In the genomic region with DNA sequence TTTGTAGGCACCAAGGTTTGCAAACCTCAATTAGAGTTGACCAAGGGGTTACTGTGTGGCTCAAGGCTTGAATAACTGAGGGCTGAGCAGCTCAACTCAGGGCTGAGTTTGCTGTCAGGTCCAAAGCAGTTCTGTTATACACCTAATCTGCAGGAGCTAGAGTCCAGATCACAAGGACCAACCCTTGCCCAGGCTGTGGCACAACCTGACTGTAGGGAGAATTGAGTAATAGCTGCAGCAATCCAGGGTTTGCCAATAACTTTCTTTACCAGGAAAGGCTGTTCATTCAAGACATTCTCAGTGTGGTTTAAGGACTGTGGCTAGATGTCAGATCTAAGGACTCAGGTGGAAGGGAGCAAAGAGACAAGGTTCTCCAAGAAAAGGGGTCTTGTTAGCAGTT, we compare ENCODE assay signal across 29 cellular contexts.
A peak's percentile ranks its signal among the peaks of the same experiment; 100 is the strongest.
DNase-seq lines count a peak whose midpoint lies in the region; ATAC-seq and TF ChIP-seq lines count a peak whose summit lies in the region.
"Had no signal": no experiment of that assay in that cellular context is flagged by ENCODE, and none has a peak within 500 bp of the region (broad histone marks: within the 10 kb centered on the region; RNA-seq: fewer than 3 reads in every experiment).

No MANE protein-coding gene starts in this region.

- dilution Hi-C loops in mammary epithelial cell (cut with HindIII; ENCODE audit: low sequenced_read_pairs): no loop called here

- H3K27me3 ChIP-seq in SK-N-SH (ENCODE audit: insufficient read depth): no peaks in the 10 kb centered on the region
- no peaks in the 10 kb centered on the region for H3K27me3 ChIP-seq in mammary epithelial cell (ENCODE audit: insufficient read depth, low read length)
- H3K27me3 ChIP-seq: BLaER1, SJSA1 had no signal

- no peak for TF ChIP-seq POLR2A in lower leg skin (IDR thresholded peaks at IDR 0.05)

- no peak for TF ChIP-seq EP300 in SK-N-SH (IDR thresholded peaks at IDR 0.05; ENCODE audit: borderline replicate concordance in 1 of 2, low read depth in 1 of 2, low read length in 1 of 2)

- H3K36me3 ChIP-seq in SK-N-SH (replicated peaks in 1 of 2; ENCODE audit: control insufficient read depth in 1 of 2, insufficient read depth in 2 of 2, low read length in 1 of 2): no peaks in the 10 kb centered on the region
- no peaks in the 10 kb centered on the region for H3K36me3 ChIP-seq in mammary epithelial cell (ENCODE audit: insufficient read depth, low read length)
- H3K36me3 ChIP-seq: BLaER1, HAP-1, SJSA1 had no signal

- no peaks in the 10 kb centered on the region for H3K9me2 ChIP-seq in SK-N-SH

- no peak overlapping the region for H3K9ac ChIP-seq in SK-N-SH
- H3K9ac ChIP-seq in mammary epithelial cell (ENCODE audit: insufficient read depth, low read length): no peak overlapping the region
- H3K9ac ChIP-seq: BLaER1 had no signal

- intact Hi-C loops in mammary epithelial cell (cut with micrococcal nuclease) (no loop called here), lower leg skin (cut with DNase I; ENCODE audit: low total_unique reads) (no loop called here)

- H3K79me2 ChIP-seq in SK-N-SH (ENCODE audit: insufficient read depth) (no peaks in the 10 kb centered on the region), mammary epithelial cell (ENCODE audit: insufficient read depth, low read length) (no peaks in the 10 kb centered on the region)

- POLR2A ChIA-PET in SK-N-SH (lab: Yijun Ruan, JAX): no interaction called here

- H3K27ac ChIP-seq in SK-N-SH (ENCODE audit: low read depth in 2 of 2, low read length in 1 of 2) (no peak overlapping the region), mammary epithelial cell (ENCODE audit: insufficient read depth, low read depth, low read length) (no peak overlapping the region)
- H3K27ac ChIP-seq: 22Rv1, BLaER1, HL-60, SJSA1 had no signal

- no TSS peak for BruUV-seq in mammary epithelial cell (replicated peaks; lab: Mats Ljungman, UMichigan)

- H2AFZ ChIP-seq in SK-N-SH (ENCODE audit: low read depth): no peak overlapping the region
- H2AFZ ChIP-seq in mammary epithelial cell (ENCODE audit: low read depth, low read length): no peak overlapping the region
- H2AFZ ChIP-seq: GM23338 had no signal

- H3F3A ChIP-seq in SK-N-SH (replicated peaks; ENCODE audit: insufficient read depth): peaks cover 14% of the 10 kb centered on the region

- H4K20me1 ChIP-seq in SK-N-SH (ENCODE audit: insufficient read depth) (no peaks in the 10 kb centered on the region), mammary epithelial cell (ENCODE audit: insufficient read depth, low read length) (no peaks in the 10 kb centered on the region)
- H4K20me1 ChIP-seq: BLaER1 had no signal

- CTCF ChIA-PET in SK-N-SH (lab: Yijun Ruan, JAX) (interaction anchor here (1.6 kb wide), 1 partner anchor 58 kb away, joined by 4 read pairs; no protein-coding TSS in a partner anchor), mammary epithelial cell (lab: Charles Lee; ENCODE audit: low non-redundant PET) (no interaction called here)

- no peak for ATAC-seq in SK-N-SH treated with all-trans-retinoic acid at 6 μM for 48 hours
- ATAC-seq in HG03280 (IDR thresholded peaks at IDR 0.05; ENCODE audit: unreplicated experiment): no peak
- ATAC-seq: GM12878, GM23338, Right ventricle myocardium inferior had no signal

- in situ Hi-C loops in mammary epithelial cell (cut with MboI; ENCODE audit: low sequenced_read_pairs in 2 of 2): no loop called here

- no peak overlapping the region for H3K4me3 ChIP-seq in SK-N-SH (ENCODE audit: low read depth in 2 of 2, low read length in 1 of 2)
- no peak overlapping the region for H3K4me3 ChIP-seq in mammary epithelial cell (replicated peaks in 1 of 3; ENCODE audit: insufficient read depth in 1 of 3, low read depth in 2 of 3, low read length in 3 of 3)
- no peak overlapping the region for H3K4me3 ChIP-seq in fibroblast of pulmonary artery (replicated peaks; ENCODE audit: low read depth, low read length)
- no peak overlapping the region for H3K4me3 ChIP-seq in lower leg skin (ENCODE audit: low read depth, poor library complexity, severe bottlenecking)
- H3K4me3 ChIP-seq: BLaER1, GM12878, GM23338, HAP-1, SJSA1 had no signal

- no peaks in the 10 kb centered on the region for H3K9me3 ChIP-seq in SK-N-SH
- H3K9me3 ChIP-seq in mammary epithelial cell (replicated peaks; ENCODE audit: insufficient read depth, low read length): no peaks in the 10 kb centered on the region
- H3K9me3 ChIP-seq: BLaER1, Caco-2, HAP-1, SJSA1 had no signal

- peaks cover 6 to 19% of the 10 kb centered on the region in 2 experiments for H3K4me1 ChIP-seq in SK-N-SH (ENCODE audit: control insufficient read depth in 1 of 2, insufficient read depth in 2 of 2, low read depth in 1 of 2, low read length in 1 of 2)
- H3K4me1 ChIP-seq in mammary epithelial cell (ENCODE audit: insufficient read depth, low read length): peaks cover 20% of the 10 kb centered on the region
- H3K4me1 ChIP-seq: BLaER1, HAP-1, SJSA1 had no signal

- DNase-seq in SK-N-SH (no peak), mammary epithelial cell (peak; percentile 30), fibroblast of pulmonary artery (ENCODE audit: low read depth) (peak; percentile 30), GM20000 (ENCODE audit: low spot score) (no peak), lower leg skin (ENCODE audit: low spot score in 2 of 2) (no peak), NCI-H82 (lab: John Stamatoyannopoulos, UW) (no peak)
- DNase-seq: ACHN; Caco-2; CD4-positive, alpha-beta T cell; DMS 273 treated with DMSO at 0.1 percent for 48 hours; DMS79 treated with DMSO at 0.1 percent for 48 hours; KBM-7; NCI-H1092 treated with DMSO at 0.1 percent for 48 hours; NCI-H146; NCI-H2081; NCI-H2171 treated with DMSO at 0.1 percent for 48 hours; NCI-H446; NCI-H526; OCI-M1 had no signal

- TF ChIP-seq CTCF in SK-N-SH (IDR thresholded peaks at IDR 0.05) (no peak), mammary epithelial cell (conservative IDR thresholded peaks at IDR 0.05 in 1 of 2, IDR thresholded peaks at IDR 0.05 in 1 of 2; ENCODE audit: extremely low read depth in 1 of 2, insufficient read depth in 1 of 2, low read depth in 1 of 2, low read length in 2 of 2) (no peak), fibroblast of pulmonary artery (IDR thresholded peaks at IDR 0.05; ENCODE audit: low read length, missing control alignments) (no peak), GM20000 (IDR thresholded peaks at IDR 0.05; ENCODE audit: extremely low read depth, missing control alignments) (no peak), lower leg skin (IDR thresholded peaks at IDR 0.05) (no peak)

- H3K4me2 ChIP-seq in SK-N-SH (peak overlapping the region; percentile 8; the same call in 1 of the 2 replicates), mammary epithelial cell (ENCODE audit: insufficient read depth, low read depth, low read length) (no peak overlapping the region)
- H3K4me2 ChIP-seq: BLaER1, GM23338 had no signal

- TF ChIP-seq RAD21 in SK-N-SH (IDR thresholded peaks at IDR 0.05; ENCODE audit: low read length): no peak

TF ChIP-seq in SK-N-SH, 30 proteins besides CTCF, POLR2A, EP300 and RAD21 (continues in another document):
- TF ChIP-seq, protein P1, sequence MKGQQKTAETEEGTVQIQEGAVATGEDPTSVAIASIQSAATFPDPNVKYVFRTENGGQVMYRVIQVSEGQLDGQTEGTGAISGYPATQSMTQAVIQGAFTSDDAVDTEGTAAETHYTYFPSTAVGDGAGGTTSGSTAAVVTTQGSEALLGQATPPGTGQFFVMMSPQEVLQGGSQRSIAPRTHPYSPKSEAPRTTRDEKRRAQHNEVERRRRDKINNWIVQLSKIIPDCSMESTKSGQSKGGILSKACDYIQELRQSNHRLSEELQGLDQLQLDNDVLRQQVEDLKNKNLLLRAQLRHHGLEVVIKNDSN (IDR thresholded peaks at IDR 0.05; ENCODE audit: borderline replicate concordance, low read depth): no peak
- TF ChIP-seq, protein P2, sequence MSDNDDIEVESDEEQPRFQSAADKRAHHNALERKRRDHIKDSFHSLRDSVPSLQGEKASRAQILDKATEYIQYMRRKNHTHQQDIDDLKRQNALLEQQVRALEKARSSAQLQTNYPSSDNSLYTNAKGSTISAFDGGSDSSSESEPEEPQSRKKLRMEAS (IDR thresholded peaks at IDR 0.05; ENCODE audit: low read depth): no peak
- TF ChIP-seq GATA2 (CRISPR knock-in tag; IDR thresholded peaks at IDR 0.05) (no peak), TAF1 (IDR thresholded peaks at IDR 0.05; ENCODE audit: borderline replicate concordance, low read depth, low read length) (no peak), FOXJ3 (CRISPR knock-in tag; IDR thresholded peaks at IDR 0.05) (no peak), EZH2phosphoT487 (IDR thresholded peaks at IDR 0.05; ENCODE audit: borderline replicate concordance, low read depth) (no peak), FOXM1 (IDR thresholded peaks at IDR 0.05; ENCODE audit: low read depth) (no peak)

TF ChIP-seq in SK-N-SH treated with all-trans-retinoic acid at 6 μM for 48 hours, 23 proteins besides CTCF, POLR2A, EP300 and RAD21 (continues in another document):
- TF ChIP-seq TCF4 (CRISPR knock-in tag; IDR thresholded peaks at IDR 0.05; ENCODE audit: borderline replicate concordance) (no peak), GLIS3 (CRISPR knock-in tag; IDR thresholded peaks at IDR 0.05) (no peak), RARB (CRISPR knock-in tag; IDR thresholded peaks at IDR 0.05) (no peak), CSDC2 (CRISPR knock-in tag; IDR thresholded peaks at IDR 0.05) (no peak), PPARA (CRISPR knock-in tag; IDR thresholded peaks at IDR 0.05; ENCODE audit: borderline replicate concordance) (no peak), ZC3H10 (CRISPR knock-in tag; IDR thresholded peaks at IDR 0.05) (no peak), TOX (CRISPR knock-in tag; IDR thresholded peaks at IDR 0.05; ENCODE audit: borderline replicate concordance) (no peak), OSR1 (CRISPR knock-in tag; IDR thresholded peaks at IDR 0.05) (no peak), ARNTL (CRISPR knock-in tag; IDR thresholded peaks at IDR 0.05; ENCODE audit: borderline replicate concordance, low read depth) (no peak)
- TF ChIP-seq, protein P3, sequence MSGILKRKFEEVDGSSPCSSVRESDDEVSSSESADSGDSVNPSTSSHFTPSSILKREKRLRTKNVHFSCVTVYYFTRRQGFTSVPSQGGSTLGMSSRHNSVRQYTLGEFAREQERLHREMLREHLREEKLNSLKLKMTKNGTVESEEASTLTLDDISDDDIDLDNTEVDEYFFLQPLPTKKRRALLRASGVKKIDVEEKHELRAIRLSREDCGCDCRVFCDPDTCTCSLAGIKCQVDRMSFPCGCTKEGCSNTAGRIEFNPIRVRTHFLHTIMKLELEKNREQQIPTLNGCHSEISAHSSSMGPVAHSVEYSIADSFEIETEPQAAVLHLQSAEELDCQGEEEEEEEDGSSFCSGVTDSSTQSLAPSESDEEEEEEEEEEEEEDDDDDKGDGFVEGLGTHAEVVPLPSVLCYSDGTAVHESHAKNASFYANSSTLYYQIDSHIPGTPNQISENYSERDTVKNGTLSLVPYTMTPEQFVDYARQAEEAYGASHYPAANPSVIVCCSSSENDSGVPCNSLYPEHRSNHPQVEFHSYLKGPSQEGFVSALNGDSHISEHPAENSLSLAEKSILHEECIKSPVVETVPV (CRISPR knock-in tag; IDR thresholded peaks at IDR 0.05): no peak

Comparison
In these comparisons a context has a peak if more than half of its experiments do, and no peak if none do; other contexts are left out.
1. DNase-seq: peak in mammary epithelial cell (single experiment) and fibroblast of pulmonary artery (single experiment); none in SK-N-SH (single experiment), GM20000 (single experiment), lower leg skin (0 of 2) and NCI-H82 (single experiment).